ENCODE assay signal across 19 cellular contexts in genomic region chr17:63837480-63837879, GRCh38. TPM values are rescaled to one million over a fixed set of nuclear protein-coding genes. Genes with fewer than 3 reads are reported as not detected.
DNase-seq lines count a peak whose midpoint lies in the region; ATAC-seq, FAIRE-seq and TF ChIP-seq lines count a peak whose summit lies in the region.
"Had no signal": no experiment of that assay in that cellular context is flagged by ENCODE, and none has a peak within 500 bp of the region (broad histone marks: within the 10 kb centered on the region; RNA-seq: fewer than 3 reads in every experiment).

No MANE protein-coding gene starts in this region.

- TF ChIP-seq CTCF in adrenal gland (IDR thresholded peaks at IDR 0.05) (no peak), HepG2 (CRISPR knock-in tag; IDR thresholded peaks at IDR 0.05) (no peak), stomach (IDR thresholded peaks at IDR 0.05) (no peak)

- no peak overlapping the region for H3K4me3 Mint-ChIP-seq in CD4-positive, CD25-positive, alpha-beta regulatory T cell
- H3K4me3 Mint-ChIP-seq: activated CD8-positive, alpha-beta T cell treated with anti-CD3 and anti-CD28 coated beads, Interleukin-2, amount 10 ng/mL, durations not matched to agents 7 days and 5 days had no signal

- peaks cover 0 to 2% (median 0%) of the 10 kb centered on the region in 7 donors for H3K9me3 Mint-ChIP-seq in CD4-positive, CD25-positive, alpha-beta regulatory T cell

- no peak overlapping the region for H3K27ac ChIP-seq in CD4-positive, CD25-positive, alpha-beta regulatory T cell (ENCODE audit: insufficient read depth, low read length, poor library complexity, severe bottlenecking)
- H3K27ac ChIP-seq in adrenal gland = peak overlapping the region in 3 of 5 donors; percentile 79 to 90 (median 80)
- no peak overlapping the region for H3K27ac ChIP-seq in HepG2 (ENCODE audit: extremely low read length, insufficient read depth, low read length)
- peak overlapping the region; percentile 69 to 97 (median 95) for H3K27ac ChIP-seq in stomach

- no TSS peak for BruUV-seq in HepG2 (replicated peaks; lab: Mats Ljungman, UMichigan)

- no peak overlapping the region for H3K9ac ChIP-seq in HepG2 (ENCODE audit: insufficient read depth, low read depth, low read length)

- no peaks in the 10 kb centered on the region for H3K9me3 ChIP-seq in CD4-positive, CD25-positive, alpha-beta regulatory T cell (ENCODE audit: control insufficient read depth in 2 of 2, low read length in 2 of 2)
- no peaks in the 10 kb centered on the region for H3K9me3 ChIP-seq in adrenal gland (replicated peaks in 1 of 3)
- no peaks in the 10 kb centered on the region for H3K9me3 ChIP-seq in HepG2 (ENCODE audit: low read length)
- H3K9me3 ChIP-seq in stomach = no peaks in the 10 kb centered on the region
- H3K9me3 ChIP-seq: HAP-1 had no signal

- POLR2A ChIA-PET in HepG2 (lab: Yijun Ruan, JAX) = interaction anchor here (1.4 kb wide), 1 partner anchor 7 kb away, joined by 4 read pairs; no protein-coding TSS in a partner anchor

- H3K36me3 ChIP-seq in CD4-positive, CD25-positive, alpha-beta regulatory T cell (ENCODE audit: control insufficient read depth, insufficient read depth, low read length) = peaks cover 45% of the 10 kb centered on the region
- peaks cover 0 to 47% of the 10 kb centered on the region in 2 donors for H3K36me3 ChIP-seq in adrenal gland (replicated peaks in 1 of 2)
- H3K36me3 ChIP-seq in HepG2 (replicated peaks in 1 of 2; ENCODE audit: control insufficient read depth in 1 of 2, insufficient read depth in 2 of 2, low read length in 2 of 2) = peaks cover 34 to 53% of the 10 kb centered on the region in 2 experiments
- H3K36me3 ChIP-seq in stomach = peaks cover 44 to 55% (median 53%) of the 10 kb centered on the region in 4 donors

- TF ChIP-seq POLR2A in adrenal gland (IDR thresholded peaks at IDR 0.05) = no peak
- TF ChIP-seq POLR2A in HepG2 (IDR thresholded peaks at IDR 0.05; ENCODE audit: insufficient read depth in 1 of 2, low read depth in 2 of 2, low read length in 2 of 2) = no peak
- no peak for TF ChIP-seq POLR2A in stomach (IDR thresholded peaks at IDR 0.05)

- H3K4me1 ChIP-seq in CD4-positive, CD25-positive, alpha-beta regulatory T cell (ENCODE audit: control insufficient read depth, insufficient read depth, low read length, poor library complexity, severe bottlenecking) = peaks cover 55% of the 10 kb centered on the region
- peaks cover 44 to 55% of the 10 kb centered on the region in 2 donors for H3K4me1 ChIP-seq in adrenal gland (replicated peaks in 1 of 2)
- H3K4me1 ChIP-seq in HepG2 (ENCODE audit: insufficient read depth, low read length) = peaks cover 31% of the 10 kb centered on the region
- peaks cover 54 to 69% (median 64%) of the 10 kb centered on the region in 4 donors for H3K4me1 ChIP-seq in stomach

- DNase-seq in CD4-positive, CD25-positive, alpha-beta regulatory T cell = no peak
- DNase-seq in adrenal gland = peak in 2 of 7 donors; percentile 23 to 59
- no peak for DNase-seq in HepG2 (ENCODE audit: low spot score)
- no peak for DNase-seq in stomach
- DNase-seq in ecto neural progenitor cell (ENCODE audit: low spot score) = no peak
- DNase-seq in activated gamma-delta T cell (lab: John Stamatoyannopoulos, UW) = no peak
- DNase-seq in superior temporal gyrus (ENCODE audit: extremely low spot score) = no peak
- DNase-seq in SHP77 (lab: John Stamatoyannopoulos, UW) = no peak
- DNase-seq: activated CD8-positive, alpha-beta T cell treated with anti-CD3 and anti-CD28 coated beads, Interleukin-2, amount 10 ng/mL, durations not matched to agents 7 days and 5 days; activated gamma-delta T cell treated with Interleukin-2 at 50 U/mL for 16 hours; glutamatergic neuron; Karpas-422; NCI-H1694; NCI-H510A treated with DMSO at 0.1 percent for 48 hours had no signal

- H3K4me2 ChIP-seq in HepG2 (ENCODE audit: low read depth, low read length) = no peak overlapping the region

- TF ChIP-seq RAD21 in HepG2 (CRISPR knock-in tag; IDR thresholded peaks at IDR 0.05) = no peak

- peak overlapping the region in 2 of 3 donors; percentile 51 to 58 for H3K27ac Mint-ChIP-seq in CD4-positive, CD25-positive, alpha-beta regulatory T cell
- H3K27ac Mint-ChIP-seq: activated CD8-positive, alpha-beta T cell treated with anti-CD3 and anti-CD28 coated beads, Interleukin-2, amount 10 ng/mL, durations not matched to agents 7 days and 5 days had no signal

- H3K4me1 Mint-ChIP-seq in CD4-positive, CD25-positive, alpha-beta regulatory T cell = peaks cover 8 to 66% (median 23%) of the 10 kb centered on the region in 4 donors

- intact Hi-C loops in adrenal gland (cut with DNase I) (no loop called here), HepG2 (cut with micrococcal nuclease; ENCODE audit: unreplicated experiment) (no loop called here), stomach (cut with DNase I; ENCODE audit: low total_unique reads) (no loop called here)

- H2AFZ ChIP-seq in HepG2 (ENCODE audit: low read length) = no peak overlapping the region

- no peak for FAIRE-seq in HepG2 (lab: Jason Lieb, UNC)
- FAIRE-seq: endothelial cell of umbilical vein, keratinocyte had no signal

- H4K20me1 ChIP-seq in HepG2 (ENCODE audit: insufficient read depth, low read length) = peaks cover 12% of the 10 kb centered on the region; the same call in 1 of the 2 replicates

- no peaks in the 10 kb centered on the region for H3K27me3 Mint-ChIP-seq in CD4-positive, CD25-positive, alpha-beta regulatory T cell

- TF ChIP-seq EP300 in HepG2 (IDR thresholded peaks at IDR 0.05; ENCODE audit: low read depth in 2 of 2, low read length in 2 of 2) (no peak), HepG2 (CRISPR knock-in tag; IDR thresholded peaks at IDR 0.05; ENCODE audit: borderline replicate concordance) (no peak), stomach (IDR thresholded peaks at IDR 0.05) (no peak)

- in situ Hi-C loops in HepG2 (cut with HindIII; ENCODE audit: extremely low pct_ligation_motif_present, low pct_unique_long_range_greater_than_20kb) = no loop called here

- 74 to 86% (median 79%) methylated on average over 4 to 12 of the region's 12 CpGs for WGBS in adrenal gland, 4 donors
- WGBS in HepG2 (ENCODE audit: low lambda C conversion rate) = no CpG with 5 or more reads among the region's 12 CpGs
- WGBS in stomach, 5 donors = 75 to 86% (median 78%) methylated on average over 9 to 12 of the region's 12 CpGs

- no peak overlapping the region for H3K4me3 ChIP-seq in CD4-positive, CD25-positive, alpha-beta regulatory T cell (ENCODE audit: low read depth, low read length)
- no peak overlapping the region for H3K4me3 ChIP-seq in adrenal gland
- H3K4me3 ChIP-seq in HepG2 (replicated peaks in 1 of 3; ENCODE audit: insufficient read depth in 1 of 3, low read depth in 2 of 3, low read length in 3 of 3) = no peak overlapping the region
- H3K4me3 ChIP-seq in stomach = peak overlapping the region in 2 of 4 donors; percentile 2 to 42
- H3K4me3 ChIP-seq: HAP-1 had no signal

- peaks cover 12% of the 10 kb centered on the region for H3K36me3 Mint-ChIP-seq in CD4-positive, CD25-positive, alpha-beta regulatory T cell

- peaks cover 46% of the 10 kb centered on the region for H3K79me2 ChIP-seq in HepG2 (ENCODE audit: insufficient read depth, low read length)

- no peak for ATAC-seq in CD4-positive, CD25-positive, alpha-beta regulatory T cell (ENCODE audit: low read depth in 2 of 2)
- no peak for ATAC-seq in HepG2
- ATAC-seq: activated CD8-positive, alpha-beta T cell treated with anti-CD3 and anti-CD28 coated beads, Interleukin-2, amount 10 ng/mL, durations not matched to agents 7 days and 5 days; SK-N-SH treated with all-trans-retinoic acid at 6 μM for 48 hours had no signal

- H3K27me3 ChIP-seq in CD4-positive, CD25-positive, alpha-beta regulatory T cell (ENCODE audit: control insufficient read depth, insufficient read depth, low read length) = no peaks in the 10 kb centered on the region
- H3K27me3 ChIP-seq in adrenal gland = no peaks in the 10 kb centered on the region
- H3K27me3 ChIP-seq in HepG2 (ENCODE audit: control insufficient read depth in 1 of 2, insufficient read depth in 2 of 2, low read length in 2 of 2) = no peaks in the 10 kb centered on the region; a peak in 1 of 5 replicates
- H3K27me3 ChIP-seq in stomach = no peaks in the 10 kb centered on the region

- CTCF ChIA-PET in HepG2 (lab: Yijun Ruan, JAX; ENCODE audit: low intra/inter-chr PET ratio, low total read pairs) = no interaction called here

RNA-seq across cellular contexts. Expression of gene SMARCD2, which starts 5.0 kb away (rescaled TPM):
- total RNA-seq in CD4-positive, CD25-positive, alpha-beta regulatory T cell = 132 TPM
- 100 to 1,000 TPM; 104 to 149 (median 113) TPM for polyA plus RNA-seq in CD4-positive, CD25-positive, alpha-beta regulatory T cell
- 100 to 1,000 TPM in 4 of 8 donors, 10 to 100 TPM in 4; 41.9 to 185 (median 99.0) TPM for total RNA-seq in adrenal gland
- 10 to 100 TPM; 43.1 to 53.7 (median 52.7) TPM for polyA plus RNA-seq in adrenal gland
- total RNA-seq in HepG2 (2016; rRNA removed; fragmentation: Illumina TruSeq; extraction: Trizol) = 139 and 150 TPM in 2 replicates
- total RNA-seq in HepG2 (2016; cell fraction: cytosol; rRNA removed; fragmentation: Illumina TruSeq; extraction: Trizol; ENCODE audit: low read depth) = 76.2 and 86.8 TPM in 2 replicates
- 128 and 151 TPM in 2 replicates for total RNA-seq in HepG2 (2016; cell fraction: insoluble cytoplasmic fraction; rRNA removed; fragmentation: Illumina TruSeq; extraction: Trizol)
- total RNA-seq in HepG2 (2016; cell fraction: membrane; rRNA removed; fragmentation: Illumina TruSeq; extraction: Trizol) = 149 and 160 TPM in 2 replicates
- 82.7 and 98.0 TPM in 2 replicates for total RNA-seq in HepG2 (2016; cell fraction: nucleus; rRNA removed; fragmentation: Illumina TruSeq; extraction: Trizol)
- 122 and 128 TPM in 2 replicates for polyA plus RNA-seq in HepG2 (2011; rRNA removed)
- polyA plus RNA-seq in HepG2 (2011; cell fraction: cytosol; rRNA removed) = 72.8 and 84.6 TPM in 2 replicates
- polyA plus RNA-seq in HepG2 (2011; cell fraction: nucleus; rRNA removed) = 173 and 200 TPM in 2 replicates
- polyA plus RNA-seq in HepG2 (2012) = 63.6 and 77.3 TPM in 2 replicates
- polyA plus RNA-seq in HepG2 (2016; cell fraction: cytosol; fragmentation: Illumina TruSeq; extraction: Trizol; ENCODE audit: low read depth) = 73.5 and 77.2 TPM in 2 replicates
- 117 and 129 TPM in 2 replicates for polyA plus RNA-seq in HepG2 (2016; cell fraction: insoluble cytoplasmic fraction; fragmentation: Illumina TruSeq; extraction: Trizol; ENCODE audit: low read depth)
- polyA plus RNA-seq in HepG2 (2016; cell fraction: membrane; fragmentation: Illumina TruSeq; extraction: Trizol; ENCODE audit: low read depth) = 114 and 124 TPM in 2 replicates
- 136 and 143 TPM in 2 replicates for polyA plus RNA-seq in HepG2 (2016; cell fraction: nucleus; fragmentation: Illumina TruSeq; extraction: Trizol; ENCODE audit: insufficient read depth, low read depth)
- polyA minus RNA-seq in HepG2 (2011; rRNA and poly(A)+ RNA removed; ENCODE audit: low replicate concordance) = 89.3 and 195 TPM in 2 replicates
- 47.2 and 51.1 TPM in 2 replicates for polyA minus RNA-seq in HepG2 (2011; cell fraction: cytosol; rRNA and poly(A)+ RNA removed)
- polyA minus RNA-seq in HepG2 (2011; cell fraction: nucleus; rRNA and poly(A)+ RNA removed) = 79.8 and 97.2 TPM in 2 replicates
- 100 to 1,000 TPM in 3 of 5 donors, 10 to 100 TPM in 2; 90.6 to 244 (median 109) TPM for total RNA-seq in stomach
- polyA plus RNA-seq in stomach = 10 to 100 TPM; 65.1 to 86.9 (median 66.9) TPM

RNA-seq across cellular contexts. Expression of gene FTSJ3, which starts 10.0 kb away (rescaled TPM):
- total RNA-seq in CD4-positive, CD25-positive, alpha-beta regulatory T cell = 39.4 TPM
- 10 to 100 TPM; 19.9 to 25.0 (median 23.1) TPM for polyA plus RNA-seq in CD4-positive, CD25-positive, alpha-beta regulatory T cell
- total RNA-seq in adrenal gland = 10 to 100 TPM; 32.4 to 56.1 (median 43.2) TPM
- 10 to 100 TPM; 19.4 to 54.1 (median 44.9) TPM for polyA plus RNA-seq in adrenal gland
- total RNA-seq in HepG2 (2016; rRNA removed; fragmentation: Illumina TruSeq; extraction: Trizol) = 55.8 and 64.2 TPM in 2 replicates
- total RNA-seq in HepG2 (2016; cell fraction: cytosol; rRNA removed; fragmentation: Illumina TruSeq; extraction: Trizol; ENCODE audit: low read depth) = 10.7 and 13.3 TPM in 2 replicates
- total RNA-seq in HepG2 (2016; cell fraction: insoluble cytoplasmic fraction; rRNA removed; fragmentation: Illumina TruSeq; extraction: Trizol) = 51.6 and 62.8 TPM in 2 replicates
- 14.6 and 17.3 TPM in 2 replicates for total RNA-seq in HepG2 (2016; cell fraction: membrane; rRNA removed; fragmentation: Illumina TruSeq; extraction: Trizol)
- 57.2 and 58.7 TPM in 2 replicates for total RNA-seq in HepG2 (2016; cell fraction: nucleus; rRNA removed; fragmentation: Illumina TruSeq; extraction: Trizol)
- polyA plus RNA-seq in HepG2 (2011; rRNA removed) = 26.0 and 33.3 TPM in 2 replicates
- polyA plus RNA-seq in HepG2 (2011; cell fraction: cytosol; rRNA removed) = 34.7 and 35.1 TPM in 2 replicates
- polyA plus RNA-seq in HepG2 (2011; cell fraction: nucleus; rRNA removed) = 50.8 and 55.2 TPM in 2 replicates
- 29.8 and 30.3 TPM in 2 replicates for polyA plus RNA-seq in HepG2 (2012)
- 4.3 and 4.9 TPM in 2 replicates for polyA plus RNA-seq in HepG2 (2016; cell fraction: cytosol; fragmentation: Illumina TruSeq; extraction: Trizol; ENCODE audit: low read depth)
- 43.6 and 49.4 TPM in 2 replicates for polyA plus RNA-seq in HepG2 (2016; cell fraction: insoluble cytoplasmic fraction; fragmentation: Illumina TruSeq; extraction: Trizol; ENCODE audit: low read depth)
- polyA plus RNA-seq in HepG2 (2016; cell fraction: membrane; fragmentation: Illumina TruSeq; extraction: Trizol; ENCODE audit: low read depth) = 6.8 and 10.2 TPM in 2 replicates
- polyA plus RNA-seq in HepG2 (2016; cell fraction: nucleus; fragmentation: Illumina TruSeq; extraction: Trizol; ENCODE audit: insufficient read depth, low read depth) = 88.3 and 89.9 TPM in 2 replicates
- 56.8 and 112 TPM in 2 replicates for polyA minus RNA-seq in HepG2 (2011; rRNA and poly(A)+ RNA removed; ENCODE audit: low replicate concordance)
- polyA minus RNA-seq in HepG2 (2011; cell fraction: cytosol; rRNA and poly(A)+ RNA removed) = 19.9 and 23.5 TPM in 2 replicates
- polyA minus RNA-seq in HepG2 (2011; cell fraction: nucleus; rRNA and poly(A)+ RNA removed) = 74.9 and 77.7 TPM in 2 replicates
- 10 to 100 TPM in 4 of 5 donors, 1 to 10 TPM in 1; 3.5 to 54.0 (median 38.6) TPM for total RNA-seq in stomach
- polyA plus RNA-seq in stomach = 10 to 100 TPM; 12.2 to 14.4 (median 13.4) TPM

RNA-seq across cellular contexts. Expression of gene PSMC5, which starts 10.2 kb away (rescaled TPM):
- total RNA-seq in CD4-positive, CD25-positive, alpha-beta regulatory T cell = 84.8 TPM
- 100 to 1,000 TPM; 140 to 222 (median 169) TPM for polyA plus RNA-seq in CD4-positive, CD25-positive, alpha-beta regulatory T cell
- total RNA-seq in adrenal gland (100 to 1,000 TPM in 5 of 8 donors, 10 to 100 TPM in 3; 79.8 to 167 (median 127) TPM), HepG2 (2016; rRNA removed; fragmentation: Illumina TruSeq; extraction: Trizol) (35.3 and 81.4 TPM in 2 replicates), stomach (100 to 1,000 TPM in 1 of 5 donors, 10 to 100 TPM in 4; 19.2 to 177 (median 80.1) TPM)
- polyA plus RNA-seq in adrenal gland (100 to 1,000 TPM; 232 to 273 (median 247) TPM), HepG2 (2011; rRNA removed) (109 and 128 TPM in 2 replicates), stomach (100 to 1,000 TPM; 151 to 211 (median 153) TPM)
- 26.4 and 26.8 TPM in 2 replicates for total RNA-seq in HepG2 (2016; cell fraction: cytosol; rRNA removed; fragmentation: Illumina TruSeq; extraction: Trizol; ENCODE audit: low read depth)
- total RNA-seq in HepG2 (2016; cell fraction: insoluble cytoplasmic fraction; rRNA removed; fragmentation: Illumina TruSeq; extraction: Trizol) = 36.7 and 82.1 TPM in 2 replicates
- 47.6 and 57.8 TPM in 2 replicates for total RNA-seq in HepG2 (2016; cell fraction: membrane; rRNA removed; fragmentation: Illumina TruSeq; extraction: Trizol)
- total RNA-seq in HepG2 (2016; cell fraction: nucleus; rRNA removed; fragmentation: Illumina TruSeq; extraction: Trizol) = 44.2 and 45.4 TPM in 2 replicates
- polyA plus RNA-seq in HepG2 (2011; cell fraction: cytosol; rRNA removed) = 161 and 185 TPM in 2 replicates
- polyA plus RNA-seq in HepG2 (2011; cell fraction: nucleus; rRNA removed) = 101 and 112 TPM in 2 replicates
- polyA plus RNA-seq in HepG2 (2012) = 105 and 121 TPM in 2 replicates
- polyA plus RNA-seq in HepG2 (2016; cell fraction: cytosol; fragmentation: Illumina TruSeq; extraction: Trizol; ENCODE audit: low read depth) = 73.3 and 91.2 TPM in 2 replicates
- 308 and 321 TPM in 2 replicates for polyA plus RNA-seq in HepG2 (2016; cell fraction: insoluble cytoplasmic fraction; fragmentation: Illumina TruSeq; extraction: Trizol; ENCODE audit: low read depth)
- polyA plus RNA-seq in HepG2 (2016; cell fraction: membrane; fragmentation: Illumina TruSeq; extraction: Trizol; ENCODE audit: low read depth) = 94.9 and 101 TPM in 2 replicates
- 157 and 164 TPM in 2 replicates for polyA plus RNA-seq in HepG2 (2016; cell fraction: nucleus; fragmentation: Illumina TruSeq; extraction: Trizol; ENCODE audit: insufficient read depth, low read depth)
- 77.4 and 190 TPM in 2 replicates for polyA minus RNA-seq in HepG2 (2011; rRNA and poly(A)+ RNA removed; ENCODE audit: low replicate concordance)
- polyA minus RNA-seq in HepG2 (2011; cell fraction: cytosol; rRNA and poly(A)+ RNA removed) = 66.7 and 67.7 TPM in 2 replicates
- 86.9 and 103 TPM in 2 replicates for polyA minus RNA-seq in HepG2 (2011; cell fraction: nucleus; rRNA and poly(A)+ RNA removed)

RNA-seq across cellular contexts. Expression of gene CSH2, which starts 36.0 kb away (rescaled TPM):
- total RNA-seq in CD4-positive, CD25-positive, alpha-beta regulatory T cell = 3.8 TPM
- polyA plus RNA-seq in CD4-positive, CD25-positive, alpha-beta regulatory T cell = not detected
- total RNA-seq in adrenal gland = not detected
- polyA plus RNA-seq in adrenal gland = not detected
- total RNA-seq in HepG2 (2016; rRNA removed; fragmentation: Illumina TruSeq; extraction: Trizol) = not detected in 2 replicates
- total RNA-seq in HepG2 (2016; cell fraction: cytosol; rRNA removed; fragmentation: Illumina TruSeq; extraction: Trizol; ENCODE audit: low read depth) = not detected in 2 replicates
- not detected in 2 replicates for total RNA-seq in HepG2 (2016; cell fraction: insoluble cytoplasmic fraction; rRNA removed; fragmentation: Illumina TruSeq; extraction: Trizol)
- not detected in 2 replicates for total RNA-seq in HepG2 (2016; cell fraction: membrane; rRNA removed; fragmentation: Illumina TruSeq; extraction: Trizol)
- not detected in 2 replicates for total RNA-seq in HepG2 (2016; cell fraction: nucleus; rRNA removed; fragmentation: Illumina TruSeq; extraction: Trizol)
- not detected in 2 replicates for polyA plus RNA-seq in HepG2 (2011; rRNA removed)
- not detected in 2 replicates for polyA plus RNA-seq in HepG2 (2011; cell fraction: cytosol; rRNA removed)
- not detected in 2 replicates for polyA plus RNA-seq in HepG2 (2011; cell fraction: nucleus; rRNA removed)
- not detected in 2 replicates for polyA plus RNA-seq in HepG2 (2012)
- not detected in 2 replicates for polyA plus RNA-seq in HepG2 (2016; cell fraction: cytosol; fragmentation: Illumina TruSeq; extraction: Trizol; ENCODE audit: low read depth)
- polyA plus RNA-seq in HepG2 (2016; cell fraction: insoluble cytoplasmic fraction; fragmentation: Illumina TruSeq; extraction: Trizol; ENCODE audit: low read depth) = not detected in 2 replicates
- not detected in 2 replicates for polyA plus RNA-seq in HepG2 (2016; cell fraction: membrane; fragmentation: Illumina TruSeq; extraction: Trizol; ENCODE audit: low read depth)
- polyA plus RNA-seq in HepG2 (2016; cell fraction: nucleus; fragmentation: Illumina TruSeq; extraction: Trizol; ENCODE audit: insufficient read depth, low read depth) = not detected in 2 replicates
- polyA minus RNA-seq in HepG2 (2011; rRNA and poly(A)+ RNA removed; ENCODE audit: low replicate concordance) = not detected in 2 replicates
- polyA minus RNA-seq in HepG2 (2011; cell fraction: cytosol; rRNA and poly(A)+ RNA removed) = not detected in 2 replicates
- polyA minus RNA-seq in HepG2 (2011; cell fraction: nucleus; rRNA and poly(A)+ RNA removed) = not detected in 2 replicates
- not detected for total RNA-seq in stomach
- polyA plus RNA-seq in stomach = not detected
- total RNA-seq: activated CD8-positive, alpha-beta T cell treated with anti-CD3 and anti-CD28 coated beads, Interleukin-2, amount 10 ng/mL, durations not matched to agents 7 days and 5 days; endothelial cell of umbilical vein; OCI-LY7 had no signal
- polyA plus RNA-seq: endothelial cell of umbilical vein, keratinocyte had no signal

RNA-seq across cellular contexts. Expression of gene GH2, which starts 44.3 kb away (rescaled TPM):
- total RNA-seq in CD4-positive, CD25-positive, alpha-beta regulatory T cell = not detected
- polyA plus RNA-seq in CD4-positive, CD25-positive, alpha-beta regulatory T cell = not detected
- total RNA-seq in adrenal gland = not detected
- not detected for polyA plus RNA-seq in adrenal gland
- not detected in 2 replicates for total RNA-seq in HepG2 (2016; rRNA removed; fragmentation: Illumina TruSeq; extraction: Trizol)
- total RNA-seq in HepG2 (2016; cell fraction: cytosol; rRNA removed; fragmentation: Illumina TruSeq; extraction: Trizol; ENCODE audit: low read depth) = not detected in 2 replicates
- not detected in 2 replicates for total RNA-seq in HepG2 (2016; cell fraction: insoluble cytoplasmic fraction; rRNA removed; fragmentation: Illumina TruSeq; extraction: Trizol)
- total RNA-seq in HepG2 (2016; cell fraction: membrane; rRNA removed; fragmentation: Illumina TruSeq; extraction: Trizol) = not detected in 2 replicates
- total RNA-seq in HepG2 (2016; cell fraction: nucleus; rRNA removed; fragmentation: Illumina TruSeq; extraction: Trizol) = not detected in 2 replicates
- polyA plus RNA-seq in HepG2 (2011; rRNA removed) = not detected in 2 replicates
- not detected in 2 replicates for polyA plus RNA-seq in HepG2 (2011; cell fraction: cytosol; rRNA removed)
- polyA plus RNA-seq in HepG2 (2011; cell fraction: nucleus; rRNA removed) = not detected in 2 replicates
- not detected in 2 replicates for polyA plus RNA-seq in HepG2 (2012)
- polyA plus RNA-seq in HepG2 (2016; cell fraction: cytosol; fragmentation: Illumina TruSeq; extraction: Trizol; ENCODE audit: low read depth) = not detected in 2 replicates
- not detected in 2 replicates for polyA plus RNA-seq in HepG2 (2016; cell fraction: insoluble cytoplasmic fraction; fragmentation: Illumina TruSeq; extraction: Trizol; ENCODE audit: low read depth)
- not detected in 2 replicates for polyA plus RNA-seq in HepG2 (2016; cell fraction: membrane; fragmentation: Illumina TruSeq; extraction: Trizol; ENCODE audit: low read depth)
- polyA plus RNA-seq in HepG2 (2016; cell fraction: nucleus; fragmentation: Illumina TruSeq; extraction: Trizol; ENCODE audit: insufficient read depth, low read depth) = not detected in 2 replicates
- not detected in 2 replicates for polyA minus RNA-seq in HepG2 (2011; rRNA and poly(A)+ RNA removed; ENCODE audit: low replicate concordance)
- not detected in 2 replicates for polyA minus RNA-seq in HepG2 (2011; cell fraction: cytosol; rRNA and poly(A)+ RNA removed)
- polyA minus RNA-seq in HepG2 (2011; cell fraction: nucleus; rRNA and poly(A)+ RNA removed) = not detected in 2 replicates
- total RNA-seq in stomach = not detected
- polyA plus RNA-seq in stomach = not detected
- total RNA-seq: activated CD8-positive, alpha-beta T cell treated with anti-CD3 and anti-CD28 coated beads, Interleukin-2, amount 10 ng/mL, durations not matched to agents 7 days and 5 days; endothelial cell of umbilical vein; OCI-LY7 had no signal
- polyA plus RNA-seq: endothelial cell of umbilical vein, keratinocyte had no signal

Comparison
In these comparisons a context has a peak if more than half of its experiments do, and no peak if none do; other contexts are left out.
1. H3K27ac ChIP-seq: peak in adrenal gland (3 of 5) and stomach (5 of 5); none in CD4-positive, CD25-positive, alpha-beta regulatory T cell (single experiment) and HepG2 (single experiment).